8 cellular contexts compared by ENCODE assay signal in the genomic region with DNA sequence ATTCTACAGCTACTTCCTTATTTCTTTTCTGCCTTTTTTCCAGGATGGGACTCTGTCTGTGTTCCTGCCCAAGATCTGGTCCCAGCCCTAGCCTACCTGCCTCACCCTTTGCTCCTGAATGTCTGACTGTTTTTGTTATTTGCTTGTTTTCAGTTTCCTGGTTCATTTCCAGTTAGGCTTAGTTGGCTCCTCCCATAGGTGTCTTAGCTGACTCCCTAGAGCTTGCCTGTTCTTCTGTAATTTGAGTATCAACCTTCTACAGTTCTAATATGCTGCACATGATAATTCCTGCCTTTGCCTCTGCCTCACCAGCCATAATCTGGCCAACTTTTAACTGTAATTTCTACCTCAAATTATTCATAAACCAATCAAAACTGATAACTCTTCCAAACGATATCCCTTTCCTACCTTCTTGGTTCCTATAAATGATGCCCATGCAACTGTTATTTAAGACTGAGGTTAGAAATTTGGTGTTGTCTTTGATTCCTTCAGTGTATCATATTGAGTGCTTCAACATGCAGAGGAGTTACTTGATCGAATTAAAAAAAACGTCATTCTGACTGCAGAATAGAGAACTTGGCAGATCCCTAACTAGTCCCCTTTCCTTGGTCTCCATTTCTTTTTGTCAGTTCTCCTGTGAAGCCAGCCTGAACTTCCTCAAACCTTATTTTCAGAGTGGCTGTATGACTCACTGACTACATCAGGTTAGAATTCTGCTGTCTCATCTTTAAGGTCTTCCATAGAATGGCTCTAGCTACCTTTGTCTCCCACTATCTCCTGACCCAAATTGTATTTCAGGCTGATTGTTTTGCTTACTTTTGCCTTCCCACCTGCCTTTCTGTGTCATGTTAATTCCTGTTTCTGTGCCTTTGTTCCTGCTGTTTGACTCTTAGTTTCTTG. TPM values are rescaled to one million over a fixed set of nuclear protein-coding genes. Genes with fewer than 3 reads are reported as not detected.
DNase-seq lines count a peak whose midpoint lies in the region; ATAC-seq, FAIRE-seq and TF ChIP-seq lines count a peak whose summit lies in the region.

No MANE protein-coding gene starts in this region.

- in situ Hi-C loops in K562 (cut with MboI) = no loop called here

- TF ChIP-seq RAD21 in K562 (CRISPR knock-in tag; conservative IDR thresholded peaks at IDR 0.05 in 1 of 2, IDR thresholded peaks at IDR 0.05 in 1 of 2) = no peak

- H3K9me1 ChIP-seq in K562 (ENCODE audit: control insufficient read depth, insufficient read depth, low read length) = peaks cover 3% of the 10 kb centered on the region

- no peaks in the 10 kb centered on the region for H4K20me1 ChIP-seq in K562 (replicated peaks; ENCODE audit: control insufficient read depth, insufficient read depth, low read length)

- no peak for DNase-seq in activated CD4-positive, alpha-beta T cell treated with anti-CD3 and anti-CD28 coated beads for 36 hours
- DNase-seq in activated CD4-positive, alpha-beta T cell treated with anti-CD3 and anti-CD28 coated beads, Interleukin-2, amount 50 U/mL, for 48 hours = no peak
- peak; percentile 45 for DNase-seq in NCI-H2196 (lab: John Stamatoyannopoulos, UW; ENCODE audit: unreplicated experiment)
- DNase-seq in K562 (ENCODE audit: extremely low read depth in 1 of 4, low spot score in 3 of 4) = peak; percentile 50 to 87 (median 68)
- DNase-seq in left lung = no peak
- DNase-seq in testis = no peak

- CTCF ChIA-PET in activated CD4-positive, alpha-beta T cell treated with anti-CD3 and anti-CD28 coated beads for 36 hours (lab: Charles Lee) = interaction anchor here (4.0 kb wide), 1 partner anchor 9 kb away, joined by 21 read pairs; the partner anchor contains the start of gene GOLM2
- CTCF ChIA-PET in K562 (lab: Yijun Ruan, JAX; ENCODE audit: low intra/inter-chr PET ratio) = no interaction called here

- H3K9me3 Mint-ChIP-seq in activated CD4-positive, alpha-beta T cell treated with anti-CD3 and anti-CD28 coated beads for 36 hours (ENCODE audit: low read depth) = no peaks in the 10 kb centered on the region

- peak overlapping the region; percentile 4 for H3K27ac Mint-ChIP-seq in activated CD4-positive, alpha-beta T cell treated with anti-CD3 and anti-CD28 coated beads for 36 hours

- H3K27me3 Mint-ChIP-seq in activated CD4-positive, alpha-beta T cell treated with anti-CD3 and anti-CD28 coated beads for 36 hours = no peaks in the 10 kb centered on the region

- no TSS peak for BruUV-seq in K562 (replicated peaks; lab: Mats Ljungman, UMichigan)

- WGBS in K562 (ENCODE audit: insufficient coverage, low coverage, missing lambda C conversion rate) = 0% methylated on average over 3 of the region's 3 CpGs
- WGBS in testis, 2 donors = 52 to 74% methylated on average over 3 of the region's 3 CpGs

- intact Hi-C loops in activated CD4-positive, alpha-beta T cell treated with anti-CD3 and anti-CD28 coated beads for 36 hours (cut with DNase I, micrococcal nuclease) = no loop called here
- intact Hi-C loops in K562 (cut with micrococcal nuclease) = loop anchor here (5.0 kb wide), 1 partner anchor 130 kb away; the partner anchor contains the start of gene CTDSPL2
- intact Hi-C loops in left lung (cut with DNase I) = no loop called here
- intact Hi-C loops in testis (cut with DNase I; ENCODE audit: low total_unique reads) = no loop called here

- H3K79me2 ChIP-seq in K562 (ENCODE audit: control insufficient read depth, insufficient read depth, low read length) = peaks cover 83% of the 10 kb centered on the region

- no peak for TF ChIP-seq CTCF in K562 (IDR thresholded peaks at IDR 0.05 in 2 of 3, conservative IDR thresholded peaks at IDR 0.05 in 1 of 3; ENCODE audit: insufficient read depth in 2 of 3, low read depth in 1 of 3, low read length in 3 of 3)
- TF ChIP-seq CTCF in left lung (IDR thresholded peaks at IDR 0.05) = no peak
- no peak for TF ChIP-seq CTCF in testis (IDR thresholded peaks at IDR 0.05)

- H3K36me3 ChIP-seq in K562 (ENCODE audit: control insufficient read depth, insufficient read depth, low read length) = peaks cover 23% of the 10 kb centered on the region
- H3K36me3 ChIP-seq in left lung = no peaks in the 10 kb centered on the region
- H3K36me3 ChIP-seq in testis (ENCODE audit: low read depth, missing control alignments) = no peaks in the 10 kb centered on the region

- H3K4me3 ChIP-seq in K562 = no peak overlapping the region
- H3K4me3 ChIP-seq in left lung = no peak overlapping the region
- no peak overlapping the region for H3K4me3 ChIP-seq in testis

- peaks cover 18 to 41% of the 10 kb centered on the region in 2 experiments for H3K4me1 ChIP-seq in K562 (replicated peaks in 1 of 2; ENCODE audit: control insufficient read depth in 2 of 2, insufficient read depth in 2 of 2, low read length in 2 of 2)
- H3K4me1 ChIP-seq in left lung = peaks cover 11 to 38% of the 10 kb centered on the region in 2 donors
- peaks cover 22% of the 10 kb centered on the region for H3K4me1 ChIP-seq in testis

- H3K9ac ChIP-seq in K562 (ENCODE audit: insufficient read depth in 1 of 2, low read depth in 2 of 2, low read length in 2 of 2) = peak overlapping the region in 1 of 2 experiments; percentile 71; a peak in 2 of 4 replicates

- TF ChIP-seq POLR2A in K562 (conservative IDR thresholded peaks at IDR 0.05) = peak; percentile 27; the same call in 1 of the 2 replicates
- no peak for TF ChIP-seq POLR2A in testis (IDR thresholded peaks at IDR 0.05)

- POLR2A ChIA-PET in activated CD4-positive, alpha-beta T cell treated with anti-CD3 and anti-CD28 coated beads for 36 hours (lab: Charles Lee) = interaction anchor here (0.6 kb wide), 1 partner anchor 13 kb away, joined by 3 read pairs; no protein-coding TSS in a partner anchor
- POLR2A ChIA-PET in K562 (lab: Yijun Ruan, JAX) = interaction anchor here (0.6 to 2.3 kb wide), 10 partner anchors 8 to 130 kb away, joined by 3 to 9 read pairs (median 5); partner anchors contain the start of genes CTDSPL2 and GOLM2

- FAIRE-seq in K562 (lab: Jason Lieb, UNC) = peak; percentile 88

- H3K4me1 Mint-ChIP-seq in activated CD4-positive, alpha-beta T cell treated with anti-CD3 and anti-CD28 coated beads for 36 hours = peaks cover 43% of the 10 kb centered on the region

- no peak overlapping the region for H3K4me3 Mint-ChIP-seq in activated CD4-positive, alpha-beta T cell treated with anti-CD3 and anti-CD28 coated beads for 36 hours

- ATAC-seq in activated CD4-positive, alpha-beta T cell treated with anti-CD3 and anti-CD28 coated beads for 36 hours = peak; percentile 57
- ATAC-seq in K562 (peak; percentile 93), left lung (peak; percentile 83), HG03439 (IDR thresholded peaks at IDR 0.05; ENCODE audit: unreplicated experiment) (no peak), HG03520 (IDR thresholded peaks at IDR 0.05; ENCODE audit: unreplicated experiment) (no peak)

- H3K4me2 ChIP-seq in K562 (ENCODE audit: insufficient read depth, low read length) = peak overlapping the region; percentile 78

- H3K9me3 ChIP-seq in K562 (replicated peaks; ENCODE audit: control insufficient read depth, insufficient read depth, low read depth, low read length) = no peaks in the 10 kb centered on the region
- H3K9me3 ChIP-seq in left lung = no peaks in the 10 kb centered on the region
- no peaks in the 10 kb centered on the region for H3K9me3 ChIP-seq in testis

- H3K36me3 Mint-ChIP-seq in activated CD4-positive, alpha-beta T cell treated with anti-CD3 and anti-CD28 coated beads for 36 hours (ENCODE audit: low read depth) = peaks cover 23% of the 10 kb centered on the region

- H2AFZ ChIP-seq in K562 (ENCODE audit: low read depth, low read length) = peak overlapping the region; percentile 70

- peak; percentile 55 for TF ChIP-seq EP300 in K562 (IDR thresholded peaks at IDR 0.05; ENCODE audit: low read length)

- H3K27me3 ChIP-seq in K562 (ENCODE audit: control insufficient read depth in 2 of 2, insufficient read depth in 2 of 2, low read length in 2 of 2) (no peaks in the 10 kb centered on the region), left lung (no peaks in the 10 kb centered on the region), testis (no peaks in the 10 kb centered on the region)

- H3K27ac ChIP-seq in K562 (ENCODE audit: extremely low read depth, low read depth, low read length) = peak overlapping the region; percentile 93
- peak overlapping the region in 1 of 2 donors; percentile 63 for H3K27ac ChIP-seq in left lung
- no peak overlapping the region for H3K27ac ChIP-seq in testis

TF ChIP-seq in K562, 482 proteins besides CTCF, POLR2A, EP300 and RAD21 (continues in another document):
- TF ChIP-seq HDAC2 (IDR thresholded peaks at IDR 0.05) (peak; percentile 80), PCBP1 (IDR thresholded peaks at IDR 0.05; ENCODE audit: low read depth, low read length, poor library complexity, severe bottlenecking) (no peak)

RNA-seq across cellular contexts. Expression of gene GOLM2, which starts 8.4 kb away (rescaled TPM):
- total RNA-seq in activated CD4-positive, alpha-beta T cell treated with anti-CD3 and anti-CD28 coated beads for 36 hours = 10 to 100 TPM; 27.9 to 36.0 TPM
- 32.9 and 95.0 TPM in 2 replicates for total RNA-seq in K562 (2011; cell fraction: chromatin; rRNA removed; ENCODE audit: low replicate concordance)
- total RNA-seq in K562 (2011; cell fraction: nucleolus; rRNA removed) = 23.7 and 31.2 TPM in 2 replicates
- 41.3 and 69.3 TPM in 2 replicates for total RNA-seq in K562 (2011; cell fraction: nucleoplasm; rRNA removed)
- total RNA-seq in K562 (2014; rRNA removed) = 30.8 and 33.2 TPM in 2 replicates
- 44.6 and 48.0 TPM in 2 replicates for total RNA-seq in K562 (2014; rRNA removed; fragmentation: Illumina TruSeq; extraction: Trizol)
- 45.0 and 48.5 TPM in 2 replicates for total RNA-seq in K562 (2015; rRNA removed; fragmentation: Illumina TruSeq; extraction: Trizol)
- total RNA-seq in K562 (2021) = 33.4 and 37.6 TPM in 2 replicates
- 22.4 and 25.6 TPM in 2 replicates for polyA plus RNA-seq in K562 (2011; rRNA removed)
- 13.3 and 15.4 TPM in 2 replicates for polyA plus RNA-seq in K562 (2011; cell fraction: cytosol; rRNA removed)
- 10.0 and 10.6 TPM in 2 replicates for polyA plus RNA-seq in K562 (2011; cell fraction: nucleus; rRNA removed)
- 21.6 and 29.2 TPM in 2 replicates for polyA plus RNA-seq in K562 (2012)
- polyA plus RNA-seq in K562 (2014; fragmentation: Illumina TruSeq; extraction: Trizol) = 28.5 and 33.8 TPM in 2 replicates
- 10 to 100 TPM in 1 of 2 experiments, 1 to 10 TPM in 1; 7.8 to 11.4 TPM for polyA plus RNA-seq in K562 (2014; fragmentation: Nextera tagmentation; extraction: Ambion mirVana)
- 26.3 and 33.4 TPM in 2 replicates for polyA plus RNA-seq in K562 (2014; rRNA removed)
- 35.0 and 41.1 TPM in 2 replicates for polyA minus RNA-seq in K562 (2011; rRNA and poly(A)+ RNA removed)
- polyA minus RNA-seq in K562 (2011; cell fraction: cytosol; rRNA and poly(A)+ RNA removed) = 19.0 and 23.4 TPM in 2 replicates
- 14.0 and 20.2 TPM in 2 replicates for polyA minus RNA-seq in K562 (2011; cell fraction: nucleus; rRNA and poly(A)+ RNA removed)
- 10 to 100 TPM; 76.1 to 91.8 TPM for total RNA-seq in left lung
- total RNA-seq in testis = 100 to 1,000 TPM; 121 to 126 TPM
- 60.6 TPM for polyA plus RNA-seq in testis (ENCODE audit: insufficient read depth, low read depth, low replicate concordance)

Comparison
In these comparisons a context has a peak if more than half of its experiments do, and no peak if none do; other contexts are left out.
1. ATAC-seq: peak in activated CD4-positive, alpha-beta T cell treated with anti-CD3 and anti-CD28 coated beads for 36 hours (single experiment), K562 (single experiment) and left lung (single experiment); none in HG03439 (single experiment) and HG03520 (single experiment).
2. DNase-seq: peak in NCI-H2196 (single experiment) and K562 (4 of 4); none in activated CD4-positive, alpha-beta T cell treated with anti-CD3 and anti-CD28 coated beads for 36 hours (single experiment), activated CD4-positive, alpha-beta T cell treated with anti-CD3 and anti-CD28 coated beads, Interleukin-2, amount 50 U/mL, for 48 hours (0 of 2), left lung (0 of 2) and testis (single experiment).